Comparison of ENCODE assay signal across 1 cellular context in the genomic region with DNA sequence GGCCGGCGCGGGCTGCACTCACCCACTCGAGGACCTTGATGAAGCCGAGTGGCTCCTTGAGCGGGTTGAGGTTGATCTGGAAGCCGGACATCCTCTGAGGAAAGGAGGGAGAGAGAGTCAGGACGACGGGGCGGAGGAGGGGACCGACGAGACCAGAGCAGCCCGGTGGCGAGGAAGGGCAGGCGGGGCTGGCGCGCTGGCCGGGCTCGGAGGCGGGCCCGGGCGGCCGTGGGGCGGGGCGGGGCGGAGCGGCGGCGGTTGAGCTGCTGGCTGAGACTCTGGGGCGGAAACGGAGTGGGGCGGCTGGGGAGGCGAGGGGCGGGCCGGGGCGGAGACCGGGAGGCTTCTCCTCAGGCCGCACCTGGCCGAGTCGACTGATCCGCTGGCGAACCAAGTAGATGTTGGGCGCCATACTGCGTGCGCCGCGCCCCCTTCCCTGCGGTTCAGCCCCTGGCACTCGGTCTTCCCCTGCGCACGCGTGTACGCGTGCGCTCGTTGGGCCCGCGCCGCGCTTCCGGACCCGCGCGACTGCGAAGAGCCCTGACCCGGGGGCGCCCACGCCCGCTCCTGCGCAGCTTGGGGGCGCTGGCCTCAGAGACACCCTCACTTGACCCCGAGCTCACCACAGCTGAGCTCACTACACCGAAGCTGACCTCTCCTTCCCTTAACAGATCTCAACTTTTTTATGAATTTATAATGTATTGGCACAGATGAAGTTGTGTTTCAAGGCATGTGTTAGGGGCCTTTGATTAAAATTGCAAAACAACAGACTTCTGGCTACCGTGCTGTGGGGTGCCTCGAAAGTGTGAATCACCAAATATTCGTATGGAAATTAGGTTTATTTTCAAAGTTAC.
TF ChIP-seq lines count a peak whose summit lies in the region.

TSS of gene SYPL1 (minus strand) at position 195 of the 854 bp plus-strand sequence. CDS start at position 91, 104 bp downstream.

TF ChIP-seq in K562, 482 proteins besides CTCF, POLR2A, EP300 and RAD21 (continued from another document and continues in another):
- TF ChIP-seq ATF6 (CRISPR knock-in tag; IDR thresholded peaks at IDR 0.05) (no peak; the same call in 1 of the 2 replicates), SIX5 (IDR thresholded peaks at IDR 0.05; ENCODE audit: borderline replicate concordance in 1 of 2, insufficient read depth in 1 of 2, low read depth in 1 of 2, low read length in 2 of 2) (no peak), HLTF (IDR thresholded peaks at IDR 0.05) (no peak), MLX (CRISPR knock-in tag; conservative IDR thresholded peaks at IDR 0.05) (no peak), PHTF2 (CRISPR knock-in tag; IDR thresholded peaks at IDR 0.05) (no peak), FOXK2 (conservative IDR thresholded peaks at IDR 0.05 in 1 of 2, IDR thresholded peaks at IDR 0.05 in 1 of 2; ENCODE audit: low read depth in 2 of 2) (no peak), KDM5B (IDR thresholded peaks at IDR 0.05; ENCODE audit: insufficient replicate concordance, low read depth, low read length) (peak; percentile 87), NCOA1 (IDR thresholded peaks at IDR 0.05; ENCODE audit: low read depth) (0 out of 2 replicates have a peak, but pooled peaks have one; percentile 30), MCM3 (IDR thresholded peaks at IDR 0.05) (no peak), BRF1 (IDR thresholded peaks at IDR 0.05; ENCODE audit: borderline replicate concordance, extremely low read depth, insufficient read length) (no peak), PTRF (tag; IDR thresholded peaks at IDR 0.05) (no peak), MYC (IDR thresholded peaks at IDR 0.05; ENCODE audit: low read depth, low read length) (peak; percentile 76; the same call in 1 of the 2 replicates), MYC (CRISPR knock-in tag; IDR thresholded peaks at IDR 0.05; ENCODE audit: borderline replicate concordance, low read depth) (no peak), CHCHD3 (CRISPR knock-in tag; IDR thresholded peaks at IDR 0.05) (no peak), BRCA1 (IDR thresholded peaks at IDR 0.05) (no peak), BRCA1 (CRISPR knock-in tag; IDR thresholded peaks at IDR 0.05) (no peak), PYGO2 (tag; IDR thresholded peaks at IDR 0.05) (no peak), PTTG1 (tag; IDR thresholded peaks at IDR 0.05; ENCODE audit: low read depth) (no peak), ZBTB8A (IDR thresholded peaks at IDR 0.05; ENCODE audit: partially characterized antibody) (no peak), CGGBP1 (CRISPR knock-in tag; IDR thresholded peaks at IDR 0.05) (no peak; the same call in 1 of the 2 replicates), SREBF2 (CRISPR knock-in tag; IDR thresholded peaks at IDR 0.05) (no peak), NR4A1 (CRISPR knock-in tag; IDR thresholded peaks at IDR 0.05) (peak; percentile 88; the same call in 1 of the 2 replicates), NR4A1 (tag; IDR thresholded peaks at IDR 0.05) (peak; percentile 87; the same call in 1 of the 2 replicates), FOXO4 (CRISPR knock-in tag; IDR thresholded peaks at IDR 0.05) (peak; percentile 4; the same call in 1 of the 2 replicates), POLR2AphosphoS5 (IDR thresholded peaks at IDR 0.05; ENCODE audit: control insufficient read depth, insufficient read depth, low read depth, low read length) (peak; percentile 77; the same call in 1 of the 2 replicates), SIN3B (IDR thresholded peaks at IDR 0.05; ENCODE audit: low read depth) (no peak; the same call in 1 of the 2 replicates), TRIM25 (IDR thresholded peaks at IDR 0.05; ENCODE audit: borderline replicate concordance) (no peak), CUX1 (CRISPR knock-in tag; IDR thresholded peaks at IDR 0.05) (0 out of 2 replicates have a peak, but pooled peaks have one; percentile 12), ZNF76 (CRISPR knock-in tag; IDR thresholded peaks at IDR 0.05; ENCODE audit: borderline replicate concordance) (peak; percentile 87; the same call in 1 of the 2 replicates), HDAC6 (IDR thresholded peaks at IDR 0.05; ENCODE audit: low read depth, low read length) (no peak)
- TF ChIP-seq, protein P1, sequence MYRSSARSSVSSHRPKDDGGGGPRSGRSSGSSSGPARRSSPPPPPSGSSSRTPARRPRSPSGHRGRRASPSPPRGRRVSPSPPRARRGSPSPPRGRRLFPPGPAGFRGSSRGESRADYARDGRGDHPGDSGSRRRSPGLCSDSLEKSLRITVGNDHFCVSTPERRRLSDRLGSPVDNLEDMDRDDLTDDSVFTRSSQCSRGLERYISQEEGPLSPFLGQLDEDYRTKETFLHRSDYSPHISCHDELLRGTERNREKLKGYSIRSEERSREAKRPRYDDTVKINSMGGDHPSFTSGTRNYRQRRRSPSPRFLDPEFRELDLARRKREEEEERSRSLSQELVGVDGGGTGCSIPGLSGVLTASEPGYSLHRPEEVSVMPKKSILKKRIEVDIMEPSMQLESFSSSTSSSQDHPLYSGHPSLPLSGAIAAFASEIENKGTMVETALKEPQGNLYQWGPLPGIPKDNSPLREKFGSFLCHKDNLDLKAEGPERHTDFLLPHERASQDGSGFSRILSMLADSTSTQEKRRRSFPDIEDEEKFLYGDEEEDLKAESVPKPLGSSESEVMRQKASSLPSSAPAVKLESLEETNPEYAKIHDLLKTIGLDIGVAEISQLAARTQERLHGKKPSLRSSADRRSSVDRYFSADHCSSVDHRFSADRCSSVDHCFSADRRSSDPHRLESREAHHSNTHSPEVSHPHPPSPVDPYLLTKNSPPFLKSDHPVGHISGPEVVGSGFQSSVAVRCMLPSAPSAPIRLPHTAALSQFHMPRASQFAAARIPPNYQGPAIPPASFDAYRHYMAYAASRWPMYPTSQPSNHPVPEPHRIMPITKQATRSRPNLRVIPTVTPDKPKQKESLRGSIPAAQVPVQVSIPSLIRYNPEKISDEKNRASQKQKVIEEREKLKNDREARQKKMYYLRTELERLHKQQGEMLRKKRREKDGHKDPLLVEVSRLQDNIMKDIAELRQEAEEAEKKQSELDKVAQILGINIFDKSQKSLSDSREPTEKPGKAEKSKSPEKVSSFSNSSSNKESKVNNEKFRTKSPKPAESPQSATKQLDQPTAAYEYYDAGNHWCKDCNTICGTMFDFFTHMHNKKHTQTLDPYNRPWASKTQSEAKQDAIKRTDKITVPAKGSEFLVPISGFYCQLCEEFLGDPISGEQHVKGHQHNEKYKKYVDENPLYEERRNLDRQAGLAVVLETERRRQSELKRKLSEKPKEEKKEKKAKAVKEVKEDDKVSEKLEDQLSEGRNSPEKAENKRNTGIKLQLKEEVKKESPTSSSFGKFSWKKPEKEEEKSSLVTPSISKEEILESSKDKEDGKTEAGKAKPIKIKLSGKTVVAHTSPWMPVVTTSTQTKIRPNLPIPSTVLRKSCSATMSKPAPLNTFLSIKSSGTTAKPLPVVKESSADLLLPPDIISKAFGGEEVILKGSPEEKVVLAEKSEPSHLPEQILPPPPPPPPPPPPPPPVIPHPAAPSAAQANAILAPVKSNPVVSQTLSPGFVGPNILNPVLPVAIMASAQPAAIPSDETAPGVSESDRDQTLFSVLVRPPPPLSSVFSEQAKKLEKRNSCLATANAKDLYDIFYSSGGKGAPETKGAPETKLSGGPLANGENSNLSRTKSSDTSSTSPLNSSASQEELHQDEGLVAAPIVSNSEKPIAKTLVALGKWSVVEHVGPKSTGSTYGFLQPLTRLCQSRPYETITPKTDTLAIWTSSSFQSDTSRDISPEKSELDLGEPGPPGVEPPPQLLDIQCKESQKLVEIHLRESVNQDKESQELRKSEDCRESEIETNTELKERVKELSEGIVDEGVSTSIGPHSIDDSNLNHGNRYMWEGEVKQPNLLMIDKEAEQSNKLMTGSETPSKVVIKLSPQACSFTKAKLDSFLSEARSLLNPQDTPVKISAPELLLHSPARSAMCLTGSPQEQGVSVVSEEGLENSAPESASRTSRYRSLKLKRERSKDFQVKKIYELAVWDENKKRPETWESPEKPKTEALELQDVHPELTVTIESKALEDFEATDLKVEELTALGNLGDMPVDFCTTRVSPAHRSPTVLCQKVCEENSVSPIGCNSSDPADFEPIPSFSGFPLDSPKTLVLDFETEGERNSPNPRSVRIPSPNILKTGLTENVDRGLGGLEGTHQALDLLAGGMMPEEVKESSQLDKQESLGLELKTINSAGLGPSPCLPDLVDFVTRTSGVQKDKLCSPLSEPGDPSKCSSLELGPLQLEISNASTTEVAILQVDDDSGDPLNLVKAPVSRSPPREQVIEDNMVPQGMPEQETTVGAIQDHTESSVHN (IDR thresholded peaks at IDR 0.05; ENCODE audit: borderline replicate concordance in 1 of 2, low read depth in 1 of 2), result no peak
- TF ChIP-seq, protein P2, sequence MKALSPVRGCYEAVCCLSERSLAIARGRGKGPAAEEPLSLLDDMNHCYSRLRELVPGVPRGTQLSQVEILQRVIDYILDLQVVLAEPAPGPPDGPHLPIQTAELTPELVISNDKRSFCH (CRISPR knock-in tag; IDR thresholded peaks at IDR 0.05), result no peak
- TF ChIP-seq, protein P2 (tag; IDR thresholded peaks at IDR 0.05), result peak; percentile 78
